In the genomic region with DNA sequence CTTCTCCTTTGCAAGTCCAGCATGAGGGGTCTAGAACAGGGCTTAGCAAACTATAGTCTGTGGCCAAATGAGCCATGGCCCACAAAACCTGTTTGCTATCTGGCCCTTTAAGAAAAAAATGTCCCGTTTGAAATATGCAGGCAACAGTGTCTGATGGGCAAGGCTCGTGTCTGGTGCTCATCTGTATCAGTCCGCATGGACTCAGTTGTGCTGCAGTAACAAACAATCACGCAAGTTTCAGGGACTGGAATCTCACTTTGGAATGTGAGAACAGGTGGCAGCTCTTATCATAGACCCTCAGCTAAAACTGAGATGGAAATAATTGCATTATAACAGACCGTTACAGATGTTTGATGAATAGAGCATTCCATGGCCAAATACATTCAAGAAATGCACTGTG, we compare ENCODE assay signal across 9 cellular contexts. TPM values are rescaled to one million over a fixed set of nuclear protein-coding genes. Genes with fewer than 3 reads are reported as not detected.
"Had no signal": no experiment of that assay in that cellular context is flagged by ENCODE, and none has a peak within 500 bp of the region (broad histone marks: within the 10 kb centered on the region; RNA-seq: fewer than 3 reads in every experiment).

No MANE protein-coding gene starts in this region.

- DNase-seq: GDM1, GF-D8 had no signal

- FAIRE-seq: G401.6, GM12878, GM12891, GM12892, GM18507, GM19239 had no signal

- H3K4me3 ChIP-seq: GM12878 had no signal

- ATAC-seq: GM12878 had no signal

RNA-seq across cellular contexts. Expression of a gene that starts 19.1 kb away (rescaled TPM):
- total RNA-seq: G401, GM12878 had no signal
- polyA plus RNA-seq: GM12878 had no signal

RNA-seq across cellular contexts. Expression of a gene that starts 24.9 kb away (rescaled TPM):
- total RNA-seq: G401 had no signal
